8 cellular contexts compared by ENCODE assay signal in the genomic region with DNA sequence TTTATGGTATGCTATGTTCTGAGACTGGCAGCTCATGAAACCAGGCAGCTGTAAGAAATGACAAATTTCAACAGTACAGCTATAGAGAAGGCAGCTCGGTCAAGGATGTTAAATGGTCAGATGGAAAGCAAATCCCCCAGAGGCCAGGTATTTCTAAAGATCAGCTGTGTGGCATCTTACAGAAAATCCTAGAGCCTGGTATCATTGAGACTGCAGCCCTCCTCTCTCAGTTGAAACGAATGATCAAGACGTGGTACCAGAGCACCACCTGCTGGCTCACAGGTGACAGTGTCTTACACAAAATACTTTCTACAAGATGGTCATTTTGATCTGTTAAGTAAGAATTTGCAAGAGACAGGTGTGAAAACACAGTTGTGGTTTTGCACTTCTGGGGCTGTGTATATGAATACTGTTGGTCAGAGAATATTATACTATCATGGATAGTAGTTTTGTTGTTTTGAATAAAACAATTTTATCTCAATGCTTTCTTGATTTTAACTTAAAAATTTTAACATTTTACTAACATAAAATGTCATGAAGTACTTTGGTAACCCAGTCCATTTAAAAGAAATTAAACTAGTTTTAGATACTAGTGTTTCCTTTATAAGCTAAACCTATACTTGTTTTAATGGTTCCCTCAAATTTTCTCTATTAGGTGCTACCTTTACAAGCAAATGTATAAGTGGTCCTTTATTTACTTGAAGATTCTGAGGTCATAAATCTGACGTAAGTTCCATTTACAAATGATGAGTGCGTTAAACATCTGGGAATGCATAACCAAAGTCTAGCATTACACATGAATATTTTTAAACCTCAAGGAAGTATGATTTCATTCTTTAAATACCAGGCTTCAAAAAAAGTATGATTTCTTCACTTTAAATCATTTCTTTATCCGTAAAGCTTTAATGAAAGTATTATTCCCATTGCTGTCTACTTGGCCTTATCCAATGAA.
A peak's percentile ranks its signal among the peaks of the same experiment; 100 is the strongest.
DNase-seq lines count a peak whose midpoint lies in the region; ATAC-seq and TF ChIP-seq lines count a peak whose summit lies in the region.

No MANE protein-coding gene starts in this region.

- DNase-seq in GM03348 (ENCODE audit: low spot score) (peak; percentile 71), RKO (ENCODE audit: low spot score) (peak; percentile 73), cardiac muscle cell (ENCODE audit: low read depth in 1 of 2, low spot score in 1 of 2) (peak; percentile 84 to 86), posterior vena cava (ENCODE audit: low spot score) (peak; percentile 88), GOT3 (lab: John Stamatoyannopoulos, UW) (no peak)
- DNase-seq in activated naive CD8-positive, alpha-beta T cell treated with anti-CD3 and anti-CD28 coated beads for 36 hours: peak; percentile 32

- no peak overlapping the region for H3K27ac ChIP-seq in cardiac muscle cell

- no peaks in the 10 kb centered on the region for H3K36me3 ChIP-seq in cardiac muscle cell

- no peaks in the 10 kb centered on the region for H3K27me3 ChIP-seq in cardiac muscle cell

- ATAC-seq in GM21576 (IDR thresholded peaks at IDR 0.05; ENCODE audit: unreplicated experiment): peak; percentile 60

- no peaks in the 10 kb centered on the region for H3K36me3 Mint-ChIP-seq in activated naive CD8-positive, alpha-beta T cell treated with anti-CD3 and anti-CD28 coated beads for 36 hours

- H3K4me3 ChIP-seq in cardiac muscle cell: no peak overlapping the region

- H3K27me3 Mint-ChIP-seq in activated naive CD8-positive, alpha-beta T cell treated with anti-CD3 and anti-CD28 coated beads for 36 hours: peaks cover 19% of the 10 kb centered on the region

- H3K9me3 ChIP-seq in cardiac muscle cell (ENCODE audit: low read depth): no peaks in the 10 kb centered on the region

- peak; percentile 77 for TF ChIP-seq CTCF in cardiac muscle cell (IDR thresholded peaks at IDR 0.05; ENCODE audit: low read depth, low read length)

- H3K4me3 Mint-ChIP-seq in activated naive CD8-positive, alpha-beta T cell treated with anti-CD3 and anti-CD28 coated beads for 36 hours: no peak overlapping the region

- no peaks in the 10 kb centered on the region for H3K4me1 Mint-ChIP-seq in activated naive CD8-positive, alpha-beta T cell treated with anti-CD3 and anti-CD28 coated beads for 36 hours

- no peak overlapping the region for H3K27ac Mint-ChIP-seq in activated naive CD8-positive, alpha-beta T cell treated with anti-CD3 and anti-CD28 coated beads for 36 hours

- no peak for TF ChIP-seq EP300 in Ishikawa (IDR thresholded peaks at IDR 0.05; ENCODE audit: borderline replicate concordance)

- H3K4me1 ChIP-seq in cardiac muscle cell (ENCODE audit: low read depth): peaks cover 28% of the 10 kb centered on the region

- H3K9me3 Mint-ChIP-seq in activated naive CD8-positive, alpha-beta T cell treated with anti-CD3 and anti-CD28 coated beads for 36 hours: no peaks in the 10 kb centered on the region

- intact Hi-C loops in posterior vena cava (cut with DNase I): loop anchor here (5.0 to 10.0 kb wide), 2 partner anchors 332 to 401 kb away; no protein-coding TSS in a partner anchor

- peak; percentile 99 for TF ChIP-seq RAD21 in Ishikawa (IDR thresholded peaks at IDR 0.05; ENCODE audit: low read depth)

TF ChIP-seq in Ishikawa, 13 proteins besides CTCF, POLR2A, EP300 and RAD21:
- TF ChIP-seq, protein P1, sequence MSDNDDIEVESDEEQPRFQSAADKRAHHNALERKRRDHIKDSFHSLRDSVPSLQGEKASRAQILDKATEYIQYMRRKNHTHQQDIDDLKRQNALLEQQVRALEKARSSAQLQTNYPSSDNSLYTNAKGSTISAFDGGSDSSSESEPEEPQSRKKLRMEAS (IDR thresholded peaks at IDR 0.05): no peak
- no peak for TF ChIP-seq ZBTB7A (IDR thresholded peaks at IDR 0.05; ENCODE audit: low read depth)
- TF ChIP-seq FOXM1 (IDR thresholded peaks at IDR 0.05; ENCODE audit: borderline replicate concordance, low read depth): no peak
- TF ChIP-seq CEBPB (IDR thresholded peaks at IDR 0.05): no peak
- TF ChIP-seq TEAD4 (IDR thresholded peaks at IDR 0.05): no peak
- TF ChIP-seq CREB1 (IDR thresholded peaks at IDR 0.05; ENCODE audit: low read depth): no peak
- no peak for TF ChIP-seq NFIC (IDR thresholded peaks at IDR 0.05)
- TF ChIP-seq TCF12 (IDR thresholded peaks at IDR 0.05; ENCODE audit: low read depth): no peak
- no peak for TF ChIP-seq REST (IDR thresholded peaks at IDR 0.05; ENCODE audit: low read depth)
- no peak for TF ChIP-seq EGR1 (IDR thresholded peaks at IDR 0.05)
- no peak for TF ChIP-seq YY1 (IDR thresholded peaks at IDR 0.05; ENCODE audit: low read depth)
- no peak for TF ChIP-seq TAF1 (IDR thresholded peaks at IDR 0.05; ENCODE audit: low read depth)
- TF ChIP-seq USF1 (IDR thresholded peaks at IDR 0.05): no peak
